8 cellular contexts compared by ENCODE assay signal in the genomic region with DNA sequence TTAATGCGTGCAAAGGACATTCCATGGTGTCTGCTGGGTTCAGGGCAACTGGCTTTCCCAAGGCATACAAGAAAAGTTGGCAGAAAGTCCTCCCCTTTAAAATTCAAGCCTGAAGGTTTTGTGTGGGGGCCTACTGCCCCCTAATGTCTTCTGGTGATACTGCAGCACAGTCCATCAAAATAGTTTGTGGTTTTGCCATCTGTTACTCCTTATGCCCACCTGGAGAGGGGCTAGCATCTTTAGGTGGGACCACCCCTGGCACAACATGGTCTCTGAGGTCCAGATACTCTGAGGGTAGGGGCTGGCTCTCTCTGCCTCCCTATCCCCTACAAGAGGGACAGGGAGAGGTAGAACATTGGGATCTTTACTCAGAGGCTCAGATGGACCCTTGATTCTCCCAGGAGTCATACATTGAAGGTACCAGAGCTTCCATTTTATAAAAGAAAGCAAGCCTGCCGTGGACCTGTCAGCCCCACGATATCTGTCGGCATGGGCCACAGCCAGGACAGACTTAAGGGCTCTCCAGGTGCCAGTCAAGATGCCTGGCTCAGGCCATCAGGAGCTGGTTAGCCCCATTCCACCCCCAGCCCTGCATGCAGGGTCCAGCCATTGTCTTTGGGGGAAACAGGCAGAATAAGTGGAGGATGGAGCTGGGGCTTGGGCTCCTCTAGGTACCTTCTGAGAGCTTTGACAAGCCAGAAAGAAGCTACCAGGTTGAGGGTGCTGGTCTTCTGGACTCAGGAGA. TPM values are rescaled to one million over a fixed set of nuclear protein-coding genes. Genes with fewer than 3 reads are reported as not detected.
A peak's percentile ranks its signal among the peaks of the same experiment; 100 is the strongest.
DNase-seq lines count a peak whose midpoint lies in the region; ATAC-seq and TF ChIP-seq lines count a peak whose summit lies in the region.

No MANE protein-coding gene starts in this region.

- no peak for TF ChIP-seq POLR2A in Peyer's patch (IDR thresholded peaks at IDR 0.05)

- peak; percentile 52 to 68 for DNase-seq in Caco-2
- peak; percentile 68 for DNase-seq in HEK293T (ENCODE audit: extremely low spot score)
- peak in 2 of 3 donors; percentile 18 to 71 for DNase-seq in Peyer's patch
- peak; percentile 45 for DNase-seq in activated naive CD8-positive, alpha-beta T cell treated with anti-CD3 and anti-CD28 coated beads, Interleukin-2, amount 50 U/mL, for 24 hours
- no peak for DNase-seq in left ventricle myocardium inferior
- DNase-seq in sciatic nerve (ENCODE audit: low spot score) = peak; percentile 56
- no peak for DNase-seq in GF-D8 (lab: John Stamatoyannopoulos, UW)

- H3K9me3 ChIP-seq in Caco-2 (no peaks in the 10 kb centered on the region), Peyer's patch (no peaks in the 10 kb centered on the region), left ventricle myocardium inferior (replicated peaks) (no peaks in the 10 kb centered on the region)

- H3K27me3 ChIP-seq in Caco-2 (replicated peaks; ENCODE audit: control insufficient read depth, insufficient read depth, low read length) (no peaks in the 10 kb centered on the region), Peyer's patch (no peaks in the 10 kb centered on the region), left ventricle myocardium inferior (ENCODE audit: low read depth) (no peaks in the 10 kb centered on the region)

- POLR2A ChIA-PET in Caco-2 (lab: Charles Lee) (no interaction called here), HEK293T (lab: Yijun Ruan, JAX) (no interaction called here)

- BruUV-seq in Caco-2 (replicated peaks; lab: Mats Ljungman, UMichigan) = no TSS peak

- H3K9me3 Mint-ChIP-seq in Caco-2 (ENCODE audit: unreplicated experiment) = no peaks in the 10 kb centered on the region
- H3K9me3 Mint-ChIP-seq in activated naive CD8-positive, alpha-beta T cell treated with anti-CD3 and anti-CD28 coated beads, Interleukin-2, amount 50 U/mL, for 24 hours = no peaks in the 10 kb centered on the region

- CTCF ChIA-PET in Caco-2 (lab: Charles Lee) = interaction anchor here (0.6 to 1.5 kb wide), 2 partner anchors 136 to 258 kb away, joined by 3 to 7 read pairs; no protein-coding TSS in a partner anchor
- CTCF ChIA-PET in HEK293T (lab: Yijun Ruan, JAX) = interaction anchor here (0.5 to 1.2 kb wide), 3 partner anchors 35 to 1123 kb away, joined by 3 to 4 read pairs (median 3); partner anchors contain the start of gene SLC7A6

- H3K36me3 ChIP-seq in Caco-2 (ENCODE audit: control insufficient read depth, insufficient read depth, low read length) (peaks cover 9% of the 10 kb centered on the region), Peyer's patch (peaks cover 0 to 36% (median 0%) of the 10 kb centered on the region in 3 donors), left ventricle myocardium inferior (no peaks in the 10 kb centered on the region)

- no peak overlapping the region for H3K27ac Mint-ChIP-seq in Caco-2 (ENCODE audit: unreplicated experiment)
- H3K27ac Mint-ChIP-seq in activated naive CD8-positive, alpha-beta T cell treated with anti-CD3 and anti-CD28 coated beads, Interleukin-2, amount 50 U/mL, for 24 hours = peak overlapping the region; percentile 54

- no peak for ATAC-seq in activated naive CD8-positive, alpha-beta T cell treated with anti-CD3 and anti-CD28 coated beads, Interleukin-2, amount 50 U/mL, for 24 hours
- ATAC-seq in sciatic nerve (peak; percentile 32), HG03280 (IDR thresholded peaks at IDR 0.05; ENCODE audit: unreplicated experiment) (no peak)

- no peak overlapping the region for H3K4me3 ChIP-seq in Caco-2 (ENCODE audit: low read depth, low read length)
- H3K4me3 ChIP-seq in Peyer's patch = no peak overlapping the region
- no peak overlapping the region for H3K4me3 ChIP-seq in left ventricle myocardium inferior

- H3K27ac ChIP-seq in Peyer's patch (no peak overlapping the region), left ventricle myocardium inferior (replicated peaks) (no peak overlapping the region)

- H3K27me3 Mint-ChIP-seq in Caco-2 (ENCODE audit: insufficient read depth, unreplicated experiment) = no peaks in the 10 kb centered on the region
- no peaks in the 10 kb centered on the region for H3K27me3 Mint-ChIP-seq in activated naive CD8-positive, alpha-beta T cell treated with anti-CD3 and anti-CD28 coated beads, Interleukin-2, amount 50 U/mL, for 24 hours

- intact Hi-C loops in Caco-2 (cut with micrococcal nuclease; ENCODE audit: unreplicated experiment) = loop anchor here (1.0 kb wide), 2 partner anchors 135 to 236 kb away; no protein-coding TSS in a partner anchor
- intact Hi-C loops in left ventricle myocardium inferior (cut with micrococcal nuclease) = loop anchor here (5.0 kb wide), 1 partner anchor 82 kb away; no protein-coding TSS in a partner anchor
- intact Hi-C loops in sciatic nerve (cut with DNase I) = loop anchor here (10.0 kb wide), 1 partner anchor 145 kb away; the partner anchor contains the start of gene NFATC3

- H3K4me1 ChIP-seq in Caco-2 (peaks cover 25% of the 10 kb centered on the region), Peyer's patch (peaks cover 0 to 41% (median 8%) of the 10 kb centered on the region in 4 donors), left ventricle myocardium inferior (peaks cover 26% of the 10 kb centered on the region)

- TF ChIP-seq CTCF in Caco-2 (IDR thresholded peaks at IDR 0.05; ENCODE audit: insufficient read depth in 1 of 2, low read depth in 1 of 2, low read length in 1 of 2, severe bottlenecking in 1 of 2, unreplicated experiment in 1 of 2) (peak; percentile 90 to 91), Peyer's patch (IDR thresholded peaks at IDR 0.05) (peak; percentile 81 to 90 (median 86)), left ventricle myocardium inferior (IDR thresholded peaks at IDR 0.05; ENCODE audit: borderline replicate concordance) (peak; percentile 92)

- H3K36me3 Mint-ChIP-seq in Caco-2 (ENCODE audit: insufficient read depth, unreplicated experiment) = peaks cover 80% of the 10 kb centered on the region
- peaks cover 19% of the 10 kb centered on the region for H3K36me3 Mint-ChIP-seq in activated naive CD8-positive, alpha-beta T cell treated with anti-CD3 and anti-CD28 coated beads, Interleukin-2, amount 50 U/mL, for 24 hours (ENCODE audit: low read depth)

- H3K4me1 Mint-ChIP-seq in Caco-2 (ENCODE audit: low read depth, unreplicated experiment) = peaks cover 22% of the 10 kb centered on the region
- peaks cover 51% of the 10 kb centered on the region for H3K4me1 Mint-ChIP-seq in activated naive CD8-positive, alpha-beta T cell treated with anti-CD3 and anti-CD28 coated beads, Interleukin-2, amount 50 U/mL, for 24 hours

- no peak overlapping the region for H3K4me3 Mint-ChIP-seq in Caco-2 (ENCODE audit: unreplicated experiment)
- no peak overlapping the region for H3K4me3 Mint-ChIP-seq in activated naive CD8-positive, alpha-beta T cell treated with anti-CD3 and anti-CD28 coated beads, Interleukin-2, amount 50 U/mL, for 24 hours

TF ChIP-seq in HEK293T, 16 proteins besides CTCF, POLR2A, EP300 and RAD21:
- no peak for TF ChIP-seq CTBP1 (IDR thresholded peaks at IDR 0.05; ENCODE audit: borderline replicate concordance)
- no peak for TF ChIP-seq BHLHE40 (IDR thresholded peaks at IDR 0.05; ENCODE audit: borderline replicate concordance)
- no peak for TF ChIP-seq LEF1 (IDR thresholded peaks at IDR 0.05; ENCODE audit: borderline replicate concordance)
- TF ChIP-seq SUZ12 (IDR thresholded peaks at IDR 0.05) = no peak
- TF ChIP-seq TARDBP (IDR thresholded peaks at IDR 0.05) = no peak
- TF ChIP-seq FOXK2 (IDR thresholded peaks at IDR 0.05) = no peak
- no peak for TF ChIP-seq L3MBTL2 (conservative IDR thresholded peaks at IDR 0.05)
- no peak for TF ChIP-seq ARNT (IDR thresholded peaks at IDR 0.05)
- no peak for TF ChIP-seq NFRKB (IDR thresholded peaks at IDR 0.05)
- no peak for TF ChIP-seq HDGF (IDR thresholded peaks at IDR 0.05; ENCODE audit: borderline replicate concordance)
- no peak for TF ChIP-seq ZNF384 (IDR thresholded peaks at IDR 0.05)
- TF ChIP-seq FOXA1 (IDR thresholded peaks at IDR 0.05) = no peak
- TF ChIP-seq ELF4 (IDR thresholded peaks at IDR 0.05) = no peak
- TF ChIP-seq PKNOX1 (IDR thresholded peaks at IDR 0.05) = no peak
- TF ChIP-seq FOXM1 (IDR thresholded peaks at IDR 0.05; ENCODE audit: borderline replicate concordance) = no peak
- TF ChIP-seq SP1 (IDR thresholded peaks at IDR 0.05) = no peak

RNA-seq across cellular contexts. Expression of gene ESRP2, which starts 6.3 kb away (rescaled TPM):
- total RNA-seq in Caco-2 (2022) (109 and 110 TPM in 2 replicates), Peyer's patch (10 to 100 TPM; 15.7 to 67.4 (median 40.9) TPM), left ventricle myocardium inferior (0.14 TPM), sciatic nerve (0.36 TPM)

RNA-seq across cellular contexts. Expression of gene PLA2G15, which starts 15.6 kb away (rescaled TPM):
- 33.2 and 33.4 TPM in 2 replicates for total RNA-seq in Caco-2 (2022)
- total RNA-seq in Peyer's patch = 10 to 100 TPM in 3 of 4 donors, 1 to 10 TPM in 1; 8.3 to 27.5 (median 17.6) TPM
- total RNA-seq in left ventricle myocardium inferior = 35.5 TPM
- total RNA-seq in sciatic nerve = 17.4 TPM

RNA-seq across cellular contexts. Expression of gene SLC7A6, which starts 34.7 kb away (rescaled TPM):
- total RNA-seq in Caco-2 (2022) (236 and 267 TPM in 2 replicates), Peyer's patch (10 to 100 TPM; 19.9 to 83.3 (median 46.4) TPM), left ventricle myocardium inferior (44.2 TPM), sciatic nerve (75.5 TPM)

Comparison
In these comparisons a context has a peak if more than half of its experiments do, and no peak if none do; other contexts are left out.
1. DNase-seq: peak in Caco-2 (2 of 2), HEK293T (single experiment), Peyer's patch (2 of 3), activated naive CD8-positive, alpha-beta T cell treated with anti-CD3 and anti-CD28 coated beads, Interleukin-2, amount 50 U/mL, for 24 hours (single experiment) and sciatic nerve (single experiment); none in left ventricle myocardium inferior (single experiment) and GF-D8 (single experiment).
2. RNA of gene ESRP2, which starts 6.3 kb away (total RNA-seq): 109 to 110 TPM in Caco-2 and 15.7 to 67.4 TPM in Peyer's patch; 0.36 TPM in sciatic nerve (single experiment) and 0.14 TPM in left ventricle myocardium inferior (single experiment); every median in the first group is over 10 times any median in the second.
3. Peak in every context shown above with its lines, with median percentiles within 50 percentile points of each other: CTCF ChIP-seq.